In the genomic region with DNA sequence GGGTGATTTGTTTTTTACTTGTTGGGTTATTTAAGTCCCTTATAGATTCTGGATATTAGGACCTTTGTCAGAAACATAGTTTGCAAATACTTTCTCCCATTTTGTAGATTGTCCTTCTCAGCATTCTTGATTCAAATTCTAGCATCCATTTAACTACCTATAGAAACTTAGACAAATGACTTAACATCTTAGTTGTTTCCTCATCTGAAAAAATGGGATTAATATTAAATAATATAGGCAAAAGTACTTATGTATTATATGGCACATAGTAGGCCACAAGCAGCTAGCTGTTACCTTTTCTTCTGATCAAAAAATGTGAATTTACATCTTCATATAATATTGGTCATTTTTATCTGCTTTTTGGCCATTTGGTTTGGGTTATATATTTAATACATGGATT, we compare ENCODE assay signal across 24 cellular contexts.
"Had no signal": no experiment of that assay in that cellular context is flagged by ENCODE, and none has a peak within 500 bp of the region (broad histone marks: within the 10 kb centered on the region; RNA-seq: fewer than 3 reads in every experiment).

No MANE protein-coding gene starts in this region.

- H3K4me3 ChIP-seq: stomach, suprapubic skin, testis, thoracic aorta, thyroid gland, tibial artery, tibial nerve, transverse colon, upper lobe of left lung, upper lobe of right lung, uterus, vagina had no signal

- DNase-seq: stimulated activated CD4-positive, alpha-beta T cell treated with anti-CD3 and anti-CD28 coated beads, Interleukin-2, amount 100 ng/mL, for 48 hours; stimulated activated CD4-positive, alpha-beta T cell treated with anti-CD3 and anti-CD28 coated beads, Interleukin-4, amount 100 ng/mL, for 1 hour; stimulated activated CD4-positive, alpha-beta T cell treated with anti-CD3 and anti-CD28 coated beads, Interleukin-4, amount 100 ng/mL, for 24 hours; stimulated activated CD4-positive, alpha-beta T cell treated with anti-CD3 and anti-CD28 coated beads, Interleukin-4, amount 100 ng/mL, for 4 hours; stimulated activated CD8-positive, alpha-beta memory T cell treated with anti-CD3 and anti-CD28 coated beads, Interleukin-4, amount 100 ng/mL, for 48 hours; stimulated activated naive B cell treated with anti-CD40 and anti-IgM and Interleukin-4, amounts not matched to agents 10 μg/mL and 1 μg/mL and 100 μg/mL, for 72 hours; stimulated activated naive CD4-positive, alpha-beta T cell; stimulated activated naive CD4-positive, alpha-beta T cell treated with Interleukin-2 at 50 U/mL for 16 hours; stimulated activated naive CD8-positive, alpha-beta T cell treated with anti-CD3 and anti-CD28 coated beads, Interleukin-15, amount 100 ng/mL, for 72 hours; stimulated activated naive CD8-positive, alpha-beta T cell treated with anti-CD3 and anti-CD28 coated beads, Interleukin-15, Interleukin-2, amounts not matched to agents 100 U/mL and 50 U/mL, for 24 hours; stomach; substantia nigra; testis; thyroid gland; tibial artery; transverse colon; trophoblast cell; upper lobe of left lung; upper lobe of right lung; uterus had no signal

- H3K27ac ChIP-seq: stomach, suprapubic skin, testis, thoracic aorta, thyroid gland, tibial artery, tibial nerve, transverse colon, upper lobe of left lung, upper lobe of right lung, uterus, vagina had no signal

- H3K9me3 ChIP-seq: testis, thyroid gland, transverse colon, upper lobe of right lung, uterus had no signal

- H3K36me3 ChIP-seq: stomach, suprapubic skin, thoracic aorta, thyroid gland, tibial nerve, transverse colon, upper lobe of left lung, upper lobe of right lung, uterus, vagina had no signal

- H3K4me1 ChIP-seq: stomach, suprapubic skin, testis, thyroid gland, tibial artery, tibial nerve, transverse colon, upper lobe of left lung, upper lobe of right lung, uterus, vagina had no signal
